23 cellular contexts compared by ENCODE assay signal in the genomic region with DNA sequence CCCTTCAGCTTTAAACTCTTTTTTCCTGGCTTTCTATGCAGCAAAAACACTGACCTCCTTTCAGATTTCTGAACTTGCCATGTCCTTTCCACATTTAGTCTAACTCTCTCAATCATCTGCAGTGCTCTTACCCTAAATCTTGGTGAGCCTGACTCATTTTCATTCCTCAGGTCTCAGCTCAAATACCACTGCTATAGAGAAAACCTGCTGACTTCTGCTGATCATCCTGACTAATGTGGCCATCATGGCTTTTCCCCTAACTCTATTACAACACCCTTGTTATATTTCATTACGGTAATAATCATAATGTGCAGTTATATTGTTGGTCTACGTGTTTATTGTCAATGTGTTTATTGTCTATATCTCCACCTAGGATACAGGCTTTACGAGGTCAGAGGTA.
"Had no signal": no experiment of that assay in that cellular context is flagged by ENCODE, and none has a peak within 500 bp of the region (broad histone marks: within the 10 kb centered on the region; RNA-seq: fewer than 3 reads in every experiment).

No MANE protein-coding gene starts in this region.

- ATAC-seq: activated naive CD8-positive, alpha-beta T cell treated with anti-CD3 and anti-CD28 coated beads, Interleukin-2, amount 50 U/mL, for 24 hours; heart right ventricle; left lobe of liver; lower lobe of right lung; naive thymus-derived CD8-positive, alpha-beta T cell; sciatic nerve; stimulated activated naive B cell treated with anti-CD40 and anti-IgM and Interleukin-4, amounts not matched to agents 10 μg/mL and 1 μg/mL and 100 μg/mL, for 72 hours; WTC11 had no signal

- H3K4me1 ChIP-seq: esophagus squamous epithelium, heart right ventricle, lower lobe of right lung, neural progenitor cell, testis, vagina had no signal

- H3K27ac ChIP-seq: coronary artery, esophagus squamous epithelium, heart right ventricle, lower lobe of right lung, neural progenitor cell, testis, vagina had no signal

- H3K4me3 Mint-ChIP-seq: activated naive CD8-positive, alpha-beta T cell treated with anti-CD3 and anti-CD28 coated beads, Interleukin-2, amount 50 U/mL, for 24 hours; brain; central memory CD8-positive, alpha-beta T cell; naive thymus-derived CD8-positive, alpha-beta T cell; neural progenitor cell; stimulated activated naive B cell treated with anti-CD40 and anti-IgM and Interleukin-4, amounts not matched to agents 10 μg/mL and 1 μg/mL and 100 μg/mL, for 72 hours; WTC11 had no signal

- DNase-seq: activated CD4-positive, alpha-beta T cell treated with anti-CD3 and anti-CD28 coated beads for 48 hours; activated gamma-delta T cell; activated naive CD4-positive, alpha-beta T cell treated with anti-CD3 and anti-CD28 coated beads, Interleukin-2, amount 50 U/mL, for 16 hours; activated naive CD8-positive, alpha-beta T cell treated with anti-CD3 and anti-CD28 coated beads, Interleukin-2, amount 50 U/mL, for 24 hours; anterior cingulate cortex; esophagus squamous epithelium; heart right ventricle; kidney; lower lobe of right lung; naive thymus-derived CD8-positive, alpha-beta T cell; stimulated activated CD4-positive, alpha-beta T cell treated with anti-CD3 and anti-CD28 coated beads, Interleukin-15, amount 100 ng/mL, for 24 hours; stimulated activated naive B cell treated with anti-CD40 and anti-IgM and Interleukin-4, amounts not matched to agents 10 μg/mL and 1 μg/mL and 100 μg/mL, for 72 hours; T1000; testis; trophoblast cell had no signal

- H3K27me3 Mint-ChIP-seq: brain; central memory CD8-positive, alpha-beta T cell; naive thymus-derived CD8-positive, alpha-beta T cell had no signal

- H3K27ac Mint-ChIP-seq: activated naive CD8-positive, alpha-beta T cell treated with anti-CD3 and anti-CD28 coated beads, Interleukin-2, amount 50 U/mL, for 24 hours; brain; neural progenitor cell; stimulated activated naive B cell treated with anti-CD40 and anti-IgM and Interleukin-4, amounts not matched to agents 10 μg/mL and 1 μg/mL and 100 μg/mL, for 72 hours; WTC11 had no signal

- H3K4me1 Mint-ChIP-seq: brain; neural progenitor cell; stimulated activated naive B cell treated with anti-CD40 and anti-IgM and Interleukin-4, amounts not matched to agents 10 μg/mL and 1 μg/mL and 100 μg/mL, for 72 hours; WTC11 had no signal

- H3K36me3 Mint-ChIP-seq: brain; neural progenitor cell; stimulated activated naive B cell treated with anti-CD40 and anti-IgM and Interleukin-4, amounts not matched to agents 10 μg/mL and 1 μg/mL and 100 μg/mL, for 72 hours; WTC11 had no signal

- H3K9me3 Mint-ChIP-seq: stimulated activated naive B cell treated with anti-CD40 and anti-IgM and Interleukin-4, amounts not matched to agents 10 μg/mL and 1 μg/mL and 100 μg/mL, for 72 hours; WTC11 had no signal

- H3K27me3 ChIP-seq: esophagus squamous epithelium, heart right ventricle, testis, vagina had no signal
